ENCODE assay signal across 18 cellular contexts in genomic region chr5:176529116-176529823, GRCh38. TPM values are rescaled to one million over a fixed set of nuclear protein-coding genes. Genes with fewer than 3 reads are reported as not detected.
A peak's percentile ranks its signal among the peaks of the same experiment; 100 is the strongest.
DNase-seq lines count a peak whose midpoint lies in the region; ATAC-seq, FAIRE-seq and TF ChIP-seq lines count a peak whose summit lies in the region.
"Had no signal": no experiment of that assay in that cellular context is flagged by ENCODE, and none has a peak within 500 bp of the region (broad histone marks: within the 10 kb centered on the region; RNA-seq: fewer than 3 reads in every experiment).

No MANE protein-coding gene starts in this region.

- H3K4me3 Mint-ChIP-seq in CD4-positive, CD25-positive, alpha-beta regulatory T cell, result peak overlapping the region; percentile 55 to 89 (median 77)
- peak overlapping the region; percentile 19 for H3K4me3 Mint-ChIP-seq in activated B cell treated with CpG ODN at 0.5 μM for 24 hours
- H3K4me3 Mint-ChIP-seq: nephron had no signal

- no peak for TF ChIP-seq CTCF in GM06990 (IDR thresholded peaks at IDR 0.05; ENCODE audit: insufficient read depth, low read length, poor library complexity, severe bottlenecking)
- TF ChIP-seq CTCF in activated B cell treated with CpG ODN at 0.5 μM for 24 hours (IDR thresholded peaks at IDR 0.05), result no peak

- intact Hi-C loops in activated B cell treated with CpG ODN at 0.5 μM for 24 hours (cut with micrococcal nuclease), result no loop called here

- no peak for ATAC-seq in CD4-positive, CD25-positive, alpha-beta regulatory T cell (ENCODE audit: low read depth in 2 of 2)
- ATAC-seq in activated B cell treated with CpG ODN at 0.5 μM for 24 hours (ENCODE audit: low read depth), result peak; percentile 11
- ATAC-seq in HG03520 (IDR thresholded peaks at IDR 0.05; ENCODE audit: unreplicated experiment), result no peak
- ATAC-seq in SK-N-SH treated with all-trans-retinoic acid at 6 μM for 48 hours, result no peak
- ATAC-seq: Panc1 had no signal

- H3K27ac ChIP-seq in CD4-positive, CD25-positive, alpha-beta regulatory T cell (ENCODE audit: insufficient read depth, low read length, poor library complexity, severe bottlenecking), result peak overlapping the region; percentile 63
- H3K27ac ChIP-seq: C4-2B, GM23248, right atrium auricular region had no signal

- H3K27ac Mint-ChIP-seq in CD4-positive, CD25-positive, alpha-beta regulatory T cell, result peak overlapping the region; percentile 69 to 98 (median 78)
- peak overlapping the region; percentile 85 for H3K27ac Mint-ChIP-seq in activated B cell treated with CpG ODN at 0.5 μM for 24 hours
- H3K27ac Mint-ChIP-seq: nephron had no signal

- POLR2A ChIA-PET in activated B cell treated with CpG ODN at 0.5 μM for 24 hours (lab: Charles Lee), result interaction anchor here (1.1 to 2.5 kb wide), 3 partner anchors 8 to 81 kb away, joined by 5 to 13 read pairs (median 11); partner anchors contain the start of genes FAF2 and RNF44

- CTCF ChIA-PET in activated B cell treated with CpG ODN at 0.5 μM for 24 hours (lab: Charles Lee), result interaction anchor here (1.7 kb wide), 1 partner anchor 14 kb away, joined by 9 read pairs; no protein-coding TSS in a partner anchor

- no peak for FAIRE-seq in GM19239 (lab: Jason Lieb, UNC)

- H3K4me3 ChIP-seq in CD4-positive, CD25-positive, alpha-beta regulatory T cell (ENCODE audit: low read depth, low read length), result no peak overlapping the region
- no peak overlapping the region for H3K4me3 ChIP-seq in GM06990 (replicated peaks; ENCODE audit: low read depth, low read length)
- H3K4me3 ChIP-seq: GM23248, left ventricle myocardium inferior, right atrium auricular region had no signal

- no peaks in the 10 kb centered on the region for H3K27me3 ChIP-seq in CD4-positive, CD25-positive, alpha-beta regulatory T cell (ENCODE audit: control insufficient read depth, insufficient read depth, low read length)
- H3K27me3 ChIP-seq in GM06990 (replicated peaks; ENCODE audit: control insufficient read depth, insufficient read depth, low read length), result no peaks in the 10 kb centered on the region
- H3K27me3 ChIP-seq: right atrium auricular region had no signal

- peaks cover 40% of the 10 kb centered on the region for H3K36me3 ChIP-seq in CD4-positive, CD25-positive, alpha-beta regulatory T cell (ENCODE audit: control insufficient read depth, insufficient read depth, low read length)
- H3K36me3 ChIP-seq in GM06990 (ENCODE audit: control insufficient read depth, insufficient read depth, low read length), result peaks cover 39% of the 10 kb centered on the region

- no peak for DNase-seq in CD4-positive, CD25-positive, alpha-beta regulatory T cell
- peak; percentile 46 for DNase-seq in GM06990 (ENCODE audit: extremely low read depth, insufficient read length)
- no peak for DNase-seq in activated B cell treated with CpG ODN at 0.5 μM for 24 hours
- DNase-seq in left kidney (ENCODE audit: low read depth, low spot score), result peak; percentile 49
- no peak for DNase-seq in GM19239 (ENCODE audit: insufficient read length, low spot score)
- DNase-seq in NCI-H446 (lab: John Stamatoyannopoulos, UW), result no peak
- DNase-seq: erythroblast, GM23248, hypothalamus, left ventricle myocardium inferior, NCI-H1417 treated with DMSO at 0.1 percent for 48 hours, NCI-H510A treated with DMSO at 0.1 percent for 48 hours had no signal

- H3K9me3 Mint-ChIP-seq in CD4-positive, CD25-positive, alpha-beta regulatory T cell, result peaks cover 0 to 2% (median 0%) of the 10 kb centered on the region in 7 donors
- no peaks in the 10 kb centered on the region for H3K9me3 Mint-ChIP-seq in activated B cell treated with CpG ODN at 0.5 μM for 24 hours
- H3K9me3 Mint-ChIP-seq: nephron had no signal

- H3K4me1 Mint-ChIP-seq in CD4-positive, CD25-positive, alpha-beta regulatory T cell, result peaks cover 6 to 49% (median 21%) of the 10 kb centered on the region in 4 donors
- peaks cover 47% of the 10 kb centered on the region for H3K4me1 Mint-ChIP-seq in activated B cell treated with CpG ODN at 0.5 μM for 24 hours

- peaks cover 57% of the 10 kb centered on the region for H3K4me1 ChIP-seq in CD4-positive, CD25-positive, alpha-beta regulatory T cell (ENCODE audit: control insufficient read depth, insufficient read depth, low read length, poor library complexity, severe bottlenecking)

- H3K36me3 Mint-ChIP-seq in CD4-positive, CD25-positive, alpha-beta regulatory T cell, result peaks cover 20% of the 10 kb centered on the region
- peaks cover 39% of the 10 kb centered on the region for H3K36me3 Mint-ChIP-seq in activated B cell treated with CpG ODN at 0.5 μM for 24 hours (ENCODE audit: low read depth)

- no peaks in the 10 kb centered on the region for H3K9me3 ChIP-seq in CD4-positive, CD25-positive, alpha-beta regulatory T cell (ENCODE audit: control insufficient read depth in 2 of 2, low read length in 2 of 2)
- H3K9me3 ChIP-seq: left ventricle myocardium inferior, right atrium auricular region had no signal

- H3K27me3 Mint-ChIP-seq in CD4-positive, CD25-positive, alpha-beta regulatory T cell, result no peaks in the 10 kb centered on the region
- no peaks in the 10 kb centered on the region for H3K27me3 Mint-ChIP-seq in activated B cell treated with CpG ODN at 0.5 μM for 24 hours

TF ChIP-seq in SK-N-SH treated with all-trans-retinoic acid at 6 μM for 48 hours, 23 proteins besides CTCF, POLR2A, EP300 and RAD21:
- TF ChIP-seq ARNTL (CRISPR knock-in tag; IDR thresholded peaks at IDR 0.05; ENCODE audit: borderline replicate concordance, low read depth) (no peak), CSRNP3 (CRISPR knock-in tag; IDR thresholded peaks at IDR 0.05) (no peak), CSDC2 (CRISPR knock-in tag; IDR thresholded peaks at IDR 0.05) (no peak), TOX (CRISPR knock-in tag; IDR thresholded peaks at IDR 0.05; ENCODE audit: borderline replicate concordance) (no peak), ISL1 (CRISPR knock-in tag; IDR thresholded peaks at IDR 0.05) (no peak), OSR1 (CRISPR knock-in tag; IDR thresholded peaks at IDR 0.05) (no peak), GLIS3 (CRISPR knock-in tag; IDR thresholded peaks at IDR 0.05) (no peak), CREB5 (CRISPR knock-in tag; IDR thresholded peaks at IDR 0.05; ENCODE audit: low read depth) (no peak)
TF ChIP-seq in SK-N-SH treated with all-trans-retinoic acid at 6 μM for 48 hours: peak in this region for 0.

RNA-seq across cellular contexts. Expression of gene RNF44, which starts 7.9 kb away (rescaled TPM):
- total RNA-seq in CD4-positive, CD25-positive, alpha-beta regulatory T cell, result 268 TPM
- 1 to 10 TPM; 2.3 to 4.3 (median 3.4) TPM for polyA plus RNA-seq in CD4-positive, CD25-positive, alpha-beta regulatory T cell
- 78.6 and 96.5 TPM in 2 replicates for total RNA-seq in activated B cell treated with CpG ODN at 0.5 μM for 24 hours

RNA-seq across cellular contexts. Expression of gene CDHR2, which starts 19.9 kb away (rescaled TPM):
- total RNA-seq in CD4-positive, CD25-positive, alpha-beta regulatory T cell, result 1.3 TPM
- not detected for polyA plus RNA-seq in CD4-positive, CD25-positive, alpha-beta regulatory T cell
- total RNA-seq in activated B cell treated with CpG ODN at 0.5 μM for 24 hours, result 0.31 and 0.42 TPM in 2 replicates
- total RNA-seq: GM23248 had no signal
- polyA plus RNA-seq: GM23248 had no signal

Comparison
In these comparisons a context has a peak if more than half of its experiments do, and no peak if none do; other contexts are left out.
1. DNase-seq: peak in GM06990 (single experiment) and left kidney (single experiment); none in CD4-positive, CD25-positive, alpha-beta regulatory T cell (0 of 3), activated B cell treated with CpG ODN at 0.5 μM for 24 hours (single experiment), GM19239 (single experiment) and NCI-H446 (0 of 2).